ENCODE assay signal across 25 cellular contexts in genomic region chr2:121182520-121182919, GRCh38.
"Had no signal": no experiment of that assay in that cellular context is flagged by ENCODE, and none has a peak within 500 bp of the region (broad histone marks: within the 10 kb centered on the region; RNA-seq: fewer than 3 reads in every experiment).

No MANE protein-coding gene starts in this region.

- ATAC-seq: left lobe of liver; natural killer cell treated with Interleukin-12 subunit alpha and Interleukin-12 subunit beta and Interleukin-15 and Interleukin-18, amount 100 ng/mL, for 72 hours; right lobe of liver; stimulated activated memory B cell treated with anti-CD40 and anti-IgM and Interleukin-4, amounts not matched to agents 10 μg/mL and 1 μg/mL and 100 μg/mL, for 72 hours had no signal

- H3K4me1 ChIP-seq: esophagus muscularis mucosa, parathyroid adenoma, right lobe of liver, spleen, transverse colon had no signal

- H3K9me3 Mint-ChIP-seq: endodermal cell; mesothelial cell of epicardium; natural killer cell treated with Interleukin-12 subunit alpha and Interleukin-12 subunit beta and Interleukin-15 and Interleukin-18, amount 100 ng/mL, for 72 hours; stimulated activated memory B cell treated with anti-CD40 and anti-IgM and Interleukin-4, amounts not matched to agents 10 μg/mL and 1 μg/mL and 100 μg/mL, for 72 hours; stimulated activated naive CD8-positive, alpha-beta T cell treated with anti-CD3 and anti-CD28 coated beads, Interleukin-15, Interleukin-2, amounts not matched to agents 100 ng/mL and 50 ng/mL, for 24 hours had no signal

- FAIRE-seq: endothelial cell of umbilical vein had no signal

- H3K27ac ChIP-seq: coronary artery, esophagus muscularis mucosa, parathyroid adenoma, prostate gland, right lobe of liver, spleen, thoracic aorta, transverse colon had no signal

- H3K4me3 ChIP-seq: coronary artery, esophagus muscularis mucosa, prostate gland, right lobe of liver, spleen, thoracic aorta, transverse colon had no signal

- H3K4me1 Mint-ChIP-seq: mesothelial cell of epicardium; stimulated activated memory B cell treated with anti-CD40 and anti-IgM and Interleukin-4, amounts not matched to agents 10 μg/mL and 1 μg/mL and 100 μg/mL, for 72 hours had no signal

- H3K27me3 Mint-ChIP-seq: natural killer cell treated with Interleukin-12 subunit alpha and Interleukin-12 subunit beta and Interleukin-15 and Interleukin-18, amount 100 ng/mL, for 72 hours had no signal

- H3K4me3 Mint-ChIP-seq: endodermal cell; mesothelial cell of epicardium; natural killer cell treated with Interleukin-12 subunit alpha and Interleukin-12 subunit beta and Interleukin-15 and Interleukin-18, amount 100 ng/mL, for 72 hours; stimulated activated memory B cell treated with anti-CD40 and anti-IgM and Interleukin-4, amounts not matched to agents 10 μg/mL and 1 μg/mL and 100 μg/mL, for 72 hours; stimulated activated naive CD8-positive, alpha-beta T cell treated with anti-CD3 and anti-CD28 coated beads, Interleukin-15, Interleukin-2, amounts not matched to agents 100 ng/mL and 50 ng/mL, for 24 hours had no signal

- DNase-seq: central memory CD4-positive, alpha-beta T cell; effector CD4-positive, alpha-beta T cell; endodermal cell; foreskin fibroblast; kidney glomerular epithelial cell; occipital lobe; retina; spleen; stimulated activated CD4-positive, alpha-beta T cell treated with anti-CD3 and anti-CD28 coated beads, Interleukin-15, amount 100 ng/mL, for 24 hours; stimulated activated CD4-positive, alpha-beta T cell treated with anti-CD3 and anti-CD28 coated beads, Interleukin-1b, Interleukin-23, amount 100 ng/mL, for 48 hours; stimulated activated CD4-positive, alpha-beta T cell treated with anti-CD3 and anti-CD28 coated beads, Interleukin-4, amount 100 ng/mL, for 24 hours; substantia nigra; transverse colon had no signal

- H3K36me3 ChIP-seq: esophagus muscularis mucosa, prostate gland, right lobe of liver, spleen, thoracic aorta, transverse colon had no signal

- H3K9me3 ChIP-seq: esophagus muscularis mucosa, prostate gland, right lobe of liver, spleen, thoracic aorta, transverse colon had no signal

- H3K27me3 ChIP-seq: esophagus muscularis mucosa, right lobe of liver, spleen, transverse colon had no signal

- H3K27ac Mint-ChIP-seq: endodermal cell; mesothelial cell of epicardium; natural killer cell treated with Interleukin-12 subunit alpha and Interleukin-12 subunit beta and Interleukin-15 and Interleukin-18, amount 100 ng/mL, for 72 hours; stimulated activated memory B cell treated with anti-CD40 and anti-IgM and Interleukin-4, amounts not matched to agents 10 μg/mL and 1 μg/mL and 100 μg/mL, for 72 hours; stimulated activated naive CD8-positive, alpha-beta T cell treated with anti-CD3 and anti-CD28 coated beads, Interleukin-15, Interleukin-2, amounts not matched to agents 100 ng/mL and 50 ng/mL, for 24 hours had no signal
